Comparison of ENCODE assay signal across 10 cellular contexts in the genomic region with DNA sequence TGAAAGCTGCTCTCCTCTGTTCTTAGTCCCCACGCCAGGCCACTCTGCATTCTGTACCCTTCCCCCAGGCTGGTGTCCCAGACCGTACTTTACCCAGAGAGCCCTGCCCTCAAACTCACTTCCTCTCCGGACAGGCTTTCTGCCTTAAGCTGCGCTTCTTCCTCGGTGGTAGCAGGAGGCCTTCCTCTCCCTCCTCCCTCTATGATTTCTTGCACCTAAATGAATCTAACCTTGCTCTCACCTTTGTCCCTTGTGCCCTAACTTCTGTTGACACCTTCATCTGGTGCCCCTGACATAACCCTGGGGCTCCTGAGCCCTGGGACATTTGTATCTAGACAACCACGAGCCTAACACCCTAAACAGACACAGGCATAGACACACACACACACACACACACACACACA. TPM values are rescaled to one million over a fixed set of nuclear protein-coding genes. Genes with fewer than 3 reads are reported as not detected.
DNase-seq lines count a peak whose midpoint lies in the region; ATAC-seq lines count a peak whose summit lies in the region.
"Had no signal": no experiment of that assay in that cellular context is flagged by ENCODE, and none has a peak within 500 bp of the region (broad histone marks: within the 10 kb centered on the region; RNA-seq: fewer than 3 reads in every experiment).

No MANE protein-coding gene starts in this region.

- DNase-seq in CMK (ENCODE audit: low read depth) (peak; percentile 60), medulla oblongata (ENCODE audit: extremely low spot score) (peak; percentile 47), H4 (ENCODE audit: low spot score) (no peak), foreskin melanocyte (no peak), NCI-H526 (lab: John Stamatoyannopoulos, UW) (no peak), NCI-H2029 (lab: John Stamatoyannopoulos, UW) (no peak)
- DNase-seq in activated T-cell treated with anti-CD3 and anti-CD28 coated beads, Interleukin-2, amount 50 U/mL, for 48 hours, result peak; percentile 64 to 65
- DNase-seq: foreskin fibroblast, OCI-M1 had no signal

- ATAC-seq in HG03045 (IDR thresholded peaks at IDR 0.05; ENCODE audit: unreplicated experiment), result peak; percentile 42

RNA-seq across cellular contexts. Expression of a gene that starts 29.6 kb away (rescaled TPM):
- total RNA-seq in H4 (2014; rRNA removed; shearing (Covaris generic)), result 0.14 TPM in 1 of 2 replicates, not detected in the other

Comparison
In these comparisons a context has a peak if more than half of its experiments do, and no peak if none do; other contexts are left out.
1. DNase-seq: peak in CMK (single experiment), activated T-cell treated with anti-CD3 and anti-CD28 coated beads, Interleukin-2, amount 50 U/mL, for 48 hours (2 of 2) and medulla oblongata (single experiment); none in H4 (single experiment), foreskin melanocyte (single experiment), NCI-H526 (0 of 2) and NCI-H2029 (single experiment).